Comparison of ENCODE assay signal across 21 cellular contexts in the genomic region with DNA sequence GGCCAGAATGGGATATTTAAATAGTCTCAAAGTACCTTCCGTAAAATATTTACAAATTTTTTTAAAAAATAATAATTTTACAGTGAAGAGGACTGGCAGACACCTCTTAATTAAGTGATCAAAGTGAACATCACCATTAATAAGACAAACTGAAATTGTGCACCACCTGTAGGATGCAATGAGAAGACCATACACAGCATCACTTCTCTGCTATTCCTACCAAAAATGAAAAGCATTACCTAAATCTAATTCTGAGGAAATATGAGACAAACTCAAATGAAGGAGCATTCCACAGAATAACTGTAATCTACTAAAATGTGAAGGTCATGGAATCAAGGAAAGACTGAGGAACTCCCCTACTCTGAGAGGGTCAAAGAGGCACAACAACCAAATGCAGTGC.
DNase-seq lines count a peak whose midpoint lies in the region; ATAC-seq and TF ChIP-seq lines count a peak whose summit lies in the region.
"Had no signal": no experiment of that assay in that cellular context is flagged by ENCODE, and none has a peak within 500 bp of the region (broad histone marks: within the 10 kb centered on the region; RNA-seq: fewer than 3 reads in every experiment).

No MANE protein-coding gene starts in this region.

- no peaks in the 10 kb centered on the region for H3K27me3 ChIP-seq in DOHH2 (ENCODE audit: control insufficient read depth, low read length)
- H3K27me3 ChIP-seq: cardiac muscle cell, heart left ventricle had no signal

- H3K9me3 ChIP-seq in DOHH2 (ENCODE audit: control insufficient read depth, insufficient read depth, low read length), result no peaks in the 10 kb centered on the region
- H3K9me3 ChIP-seq: heart left ventricle, psoas muscle, thoracic aorta had no signal

- peak; percentile 60 for TF ChIP-seq CTCF in DOHH2 (IDR thresholded peaks at IDR 0.05; ENCODE audit: low read depth, low read length, poor library complexity, severe bottlenecking)
- TF ChIP-seq CTCF in HFFc6 (IDR thresholded peaks at IDR 0.05), result peak; percentile 33
- peak; percentile 35 for TF ChIP-seq CTCF in activated CD8-positive, alpha-beta T cell treated with anti-CD3 and anti-CD28 coated beads for 36 hours (IDR thresholded peaks at IDR 0.05)
- TF ChIP-seq CTCF in natural killer cell (IDR thresholded peaks at IDR 0.05), result no peak

- H3K36me3 Mint-ChIP-seq in HFFc6 (ENCODE audit: low read depth) (no peaks in the 10 kb centered on the region), natural killer cell (no peaks in the 10 kb centered on the region)
- no peaks in the 10 kb centered on the region for H3K36me3 Mint-ChIP-seq in activated CD8-positive, alpha-beta T cell treated with anti-CD3 and anti-CD28 coated beads for 36 hours (ENCODE audit: low read depth)

- H3K27ac Mint-ChIP-seq in HFFc6, result no peak overlapping the region
- no peak overlapping the region for H3K27ac Mint-ChIP-seq in activated CD8-positive, alpha-beta T cell treated with anti-CD3 and anti-CD28 coated beads for 36 hours
- no peak overlapping the region for H3K27ac Mint-ChIP-seq in natural killer cell

- peaks cover 25% of the 10 kb centered on the region for H3K79me2 ChIP-seq in DOHH2 (ENCODE audit: control insufficient read depth, low read length)

- no peak for ATAC-seq in activated CD8-positive, alpha-beta T cell treated with anti-CD3 and anti-CD28 coated beads for 36 hours
- ATAC-seq in natural killer cell, result no peak
- ATAC-seq: psoas muscle had no signal

- peak overlapping the region; percentile 98 for H3K27ac ChIP-seq in DOHH2 (ENCODE audit: low read depth, low read length)
- H3K27ac ChIP-seq: cardiac muscle cell, heart left ventricle, psoas muscle, RWPE1, thoracic aorta had no signal

- CTCF ChIA-PET in activated CD8-positive, alpha-beta T cell treated with anti-CD3 and anti-CD28 coated beads for 36 hours (lab: Charles Lee), result interaction anchor here (1.6 kb wide), 1 partner anchor 664 kb away, joined by 9 read pairs; no protein-coding TSS in a partner anchor

- H3F3A ChIP-seq in DOHH2 (ENCODE audit: control insufficient read depth, insufficient read depth), result peaks cover 37% of the 10 kb centered on the region

- intact Hi-C loops in activated CD8-positive, alpha-beta T cell treated with anti-CD3 and anti-CD28 coated beads for 36 hours (cut with micrococcal nuclease), result loop anchor here (10.0 kb wide), 1 partner anchor 154 kb away; no protein-coding TSS in a partner anchor
- intact Hi-C loops in natural killer cell (cut with micrococcal nuclease), result no loop called here

- peak overlapping the region; percentile 96 for H3K4me2 ChIP-seq in DOHH2 (ENCODE audit: low read length)

- no peaks in the 10 kb centered on the region for H3K9me2 ChIP-seq in DOHH2 (replicated peaks; ENCODE audit: control insufficient read depth, low read length)

- H3K4me1 Mint-ChIP-seq in HFFc6 (ENCODE audit: low read depth) (peaks cover 65% of the 10 kb centered on the region), natural killer cell (peaks cover 34 to 35% of the 10 kb centered on the region in 2 donors)
- H3K4me1 Mint-ChIP-seq in activated CD8-positive, alpha-beta T cell treated with anti-CD3 and anti-CD28 coated beads for 36 hours (ENCODE audit: low read depth), result peaks cover 61% of the 10 kb centered on the region

- H3K4me3 ChIP-seq in DOHH2 (ENCODE audit: low read length), result peak overlapping the region; percentile 69
- H3K4me3 ChIP-seq: cardiac muscle cell, heart left ventricle, psoas muscle, thoracic aorta had no signal

- H3K36me3 ChIP-seq in DOHH2 (ENCODE audit: control insufficient read depth, low read length), result peaks cover 15% of the 10 kb centered on the region
- H3K36me3 ChIP-seq: cardiac muscle cell, heart left ventricle, thoracic aorta had no signal

- no peak overlapping the region for H3K4me3 Mint-ChIP-seq in HFFc6
- H3K4me3 Mint-ChIP-seq in activated CD8-positive, alpha-beta T cell treated with anti-CD3 and anti-CD28 coated beads for 36 hours, result no peak overlapping the region
- peak overlapping the region; percentile 13 for H3K4me3 Mint-ChIP-seq in natural killer cell
- H3K4me3 Mint-ChIP-seq: CD14-positive monocyte had no signal

- no peaks in the 10 kb centered on the region for H3K9me3 Mint-ChIP-seq in HFFc6
- H3K9me3 Mint-ChIP-seq in activated CD8-positive, alpha-beta T cell treated with anti-CD3 and anti-CD28 coated beads for 36 hours, result no peaks in the 10 kb centered on the region
- no peaks in the 10 kb centered on the region for H3K9me3 Mint-ChIP-seq in natural killer cell
- H3K9me3 Mint-ChIP-seq: naive thymus-derived CD8-positive, alpha-beta T cell had no signal

- no peaks in the 10 kb centered on the region for H4K20me1 ChIP-seq in DOHH2 (ENCODE audit: control insufficient read depth, insufficient read depth, low read depth, low read length)

- POLR2A ChIA-PET in activated CD8-positive, alpha-beta T cell treated with anti-CD3 and anti-CD28 coated beads for 36 hours (lab: Charles Lee), result no interaction called here

- DNase-seq in HFFc6, result no peak
- no peak for DNase-seq in activated CD8-positive, alpha-beta T cell treated with anti-CD3 and anti-CD28 coated beads for 36 hours
- DNase-seq in natural killer cell, result no peak
- DNase-seq in NCI-H69 (lab: John Stamatoyannopoulos, UW), result no peak
- no peak for DNase-seq in kidney glomerular epithelial cell (lab: John Stamatoyannopoulos, UW)
- DNase-seq in effector CD8-positive, alpha-beta T cell (lab: John Stamatoyannopoulos, UW), result no peak
- no peak for DNase-seq in kidney tubule cell (ENCODE audit: low spot score)
- DNase-seq: activated T-cell treated with anti-CD3 and anti-CD28 coated beads, Interleukin-2, amount 50 U/mL, for 48 hours; H7; NCI-H1694 treated with DMSO at 0.1 percent for 48 hours; NCI-H345; NK-92 treated with Interleukin-12 subunit alpha and Interleukin-12 subunit beta, amount 100 ng/mL, for 24 hours; SW 1271 had no signal

- H3K27me3 Mint-ChIP-seq in HFFc6 (ENCODE audit: insufficient read depth) (peaks cover 3% of the 10 kb centered on the region; the same call in 1 of the 2 replicates), natural killer cell (ENCODE audit: low read depth in 2 of 2) (peaks cover 0 to 4% of the 10 kb centered on the region in 2 donors)
- H3K27me3 Mint-ChIP-seq in activated CD8-positive, alpha-beta T cell treated with anti-CD3 and anti-CD28 coated beads for 36 hours, result no peaks in the 10 kb centered on the region
- H3K27me3 Mint-ChIP-seq: naive thymus-derived CD8-positive, alpha-beta T cell had no signal

- H3K4me1 ChIP-seq in DOHH2 (ENCODE audit: control insufficient read depth, low read length), result peaks cover 98% of the 10 kb centered on the region
